In the genomic region with DNA sequence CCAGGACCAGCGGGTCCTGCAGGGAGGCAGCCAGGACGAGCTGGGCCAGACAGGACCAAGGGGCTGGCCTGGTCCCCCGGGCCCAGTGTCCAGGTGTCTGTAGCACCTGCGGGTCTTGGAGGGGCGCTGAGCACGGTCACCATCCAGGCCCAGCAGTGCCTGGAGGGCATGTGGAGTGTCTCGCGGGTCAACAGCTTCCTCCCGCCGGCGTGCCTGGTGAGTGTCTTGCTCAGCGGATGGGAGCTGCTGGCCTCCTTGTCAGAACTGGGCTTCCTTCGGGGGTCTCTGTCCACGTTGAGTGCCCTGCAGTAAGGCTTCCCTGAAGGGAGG, we compare ENCODE assay signal across 26 cellular contexts. TPM values are rescaled to one million over a fixed set of nuclear protein-coding genes. Genes with fewer than 3 reads are reported as not detected.
"Had no signal": no experiment of that assay in that cellular context is flagged by ENCODE, and none has a peak within 500 bp of the region (broad histone marks: within the 10 kb centered on the region; RNA-seq: fewer than 3 reads in every experiment).

No MANE protein-coding gene starts in this region.

- H2AFZ ChIP-seq: parathyroid adenoma had no signal

- H3K4me1 ChIP-seq: lower lobe of right lung, parathyroid adenoma had no signal

- H3K79me2 ChIP-seq: parathyroid adenoma had no signal

- H3K4me3 ChIP-seq: left lung, lower lobe of right lung, right atrium auricular region, right lobe of liver, smooth muscle cell, tibial nerve, upper lobe of left lung, vagina had no signal

- DNase-seq: hypothalamus; immature natural killer cell; kidney; left colon; left lung; lower lobe of right lung; mammary epithelial cell; mesendoderm; naive B cell; natural killer cell; nephron progenitor cell; nucleus accumbens; right lobe of liver; stimulated activated CD4-positive, alpha-beta T cell treated with anti-CD3 and anti-CD28 coated beads, Interleukin-1b, Interleukin-23, amount 100 ng/mL, for 48 hours; stimulated activated CD4-positive, alpha-beta T cell treated with anti-CD3 and anti-CD28 coated beads, Interleukin-2, amount 100 ng/mL, for 48 hours; stimulated activated CD4-positive, alpha-beta T cell treated with anti-CD3 and anti-CD28 coated beads, Interleukin-4, amount 100 ng/mL, for 4 hours; stimulated activated CD8-positive, alpha-beta memory T cell treated with anti-CD3 and anti-CD28 coated beads, Interleukin-4, amount 100 ng/mL, for 48 hours; stimulated activated naive CD4-positive, alpha-beta T cell treated with Interleukin-2 at 50 U/mL for 16 hours; stimulated activated naive CD8-positive, alpha-beta T cell treated with anti-CD3 and anti-CD28 coated beads, Interleukin-15, amount 100 ng/mL, for 72 hours; substantia nigra had no signal

- H3K4me2 ChIP-seq: smooth muscle cell had no signal

- H3K36me3 ChIP-seq: left lung, lower lobe of right lung, right atrium auricular region, right lobe of liver, tibial nerve, vagina had no signal

- H3K9me3 ChIP-seq: left lung, lower lobe of right lung, right atrium auricular region, right lobe of liver, tibial nerve, upper lobe of left lung, vagina had no signal

- H3K27ac ChIP-seq: left lung, lower lobe of right lung, parathyroid adenoma, right atrium auricular region, right lobe of liver, tibial nerve, upper lobe of left lung, vagina had no signal

- H3K27me3 ChIP-seq: left lung, right atrium auricular region, right lobe of liver, upper lobe of left lung, vagina had no signal

- H3K9ac ChIP-seq: parathyroid adenoma had no signal

RNA-seq across cellular contexts. Expression of a gene that starts 13.8 kb away (rescaled TPM):
- polyA plus RNA-seq: immature natural killer cell had no signal
